28 cellular contexts compared by ENCODE assay signal in the genomic region with DNA sequence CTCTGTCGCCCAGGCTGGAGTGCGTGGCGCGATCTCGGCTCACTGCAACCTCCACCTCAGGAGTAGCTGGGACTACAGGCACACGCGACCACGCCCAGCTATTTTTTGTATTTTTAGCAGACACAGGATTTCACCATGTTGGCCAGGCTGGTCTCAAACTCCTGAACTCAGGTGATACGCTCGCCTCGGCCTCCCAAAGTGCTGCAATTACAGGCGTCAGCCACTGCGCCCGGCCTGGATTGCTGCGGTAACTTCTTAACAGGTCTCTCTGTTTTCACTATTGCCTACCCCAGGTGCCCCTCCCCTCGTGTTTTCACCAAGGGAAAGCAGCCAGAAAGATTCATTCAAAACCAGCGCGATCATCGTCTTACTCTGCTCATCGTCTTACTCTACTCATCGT.
"Had no signal": no experiment of that assay in that cellular context is flagged by ENCODE, and none has a peak within 500 bp of the region (broad histone marks: within the 10 kb centered on the region; RNA-seq: fewer than 3 reads in every experiment).

No MANE protein-coding gene starts in this region.

- H3K36me3 Mint-ChIP-seq: activated naive CD8-positive, alpha-beta T cell treated with anti-CD3 and anti-CD28 coated beads for 36 hours had no signal

- H3K4me3 Mint-ChIP-seq: activated CD4-positive, alpha-beta T cell treated with anti-CD3 and anti-CD28 coated beads, Interleukin-2, amount 10 ng/mL, durations not matched to agents 24 days and 14 days; activated CD8-positive, alpha-beta T cell treated with anti-CD3 and anti-CD28 coated beads for 36 hours; activated naive CD8-positive, alpha-beta T cell treated with anti-CD3 and anti-CD28 coated beads for 36 hours; activated T-cell treated with anti-CD3 and anti-CD28 coated beads, Interleukin-2, amount 50 U/mL, for 72 hours; activated T-helper 17 cell treated with anti-CD3 and anti-CD28 coated beads, Interleukin-2, amount 50 U/mL, for 72 hours had no signal

- H3K4me2 ChIP-seq: KMS-11 had no signal

- DNase-seq: activated CD4-positive, alpha-beta T cell treated with anti-CD3 and anti-CD28 coated beads, Interleukin-2, amount 10 ng/mL, durations not matched to agents 24 days and 14 days; activated CD4-positive, alpha-beta T cell treated with anti-CD3 and anti-CD28 coated beads, Interleukin-2, amount 50 U/mL, for 4 hours; activated CD8-positive, alpha-beta T cell treated with anti-CD3 and anti-CD28 coated beads for 36 hours; activated effector memory CD4-positive, alpha-beta T cell treated with anti-CD3 and anti-CD28 coated beads, Interleukin-2, amount 50 U/mL, for 16 hours; activated naive CD4-positive, alpha-beta T cell; activated naive CD4-positive, alpha-beta T cell treated with anti-CD3 and anti-CD28 coated beads, Interleukin-2, amount 50 U/mL, for 16 hours; activated naive CD8-positive, alpha-beta T cell treated with anti-CD3 and anti-CD28 coated beads for 36 hours; activated T-cell treated with anti-CD3 and anti-CD28 coated beads, Interleukin-2, amount 50 U/mL, for 1 hour; activated T-cell treated with anti-CD3 and anti-CD28 coated beads, Interleukin-2, amount 50 U/mL, for 72 hours; amniotic stem cell; aorta; brain microvascular endothelial cell; NCI-H1092 treated with DMSO at 0.1 percent for 48 hours; NCI-H1417; NCI-H146; NCI-H187; NCI-H2081; NCI-H510A; NCI-H526; NCI-H748 treated with DMSO at 0.1 percent for 48 hours; SHP77; SJCRH30; T1000; WERI-Rb-1 had no signal

- H3K9ac ChIP-seq: KMS-11 had no signal

- H3K27ac ChIP-seq: brain microvascular endothelial cell, cardiac muscle cell, KMS-11, SJCRH30, SK-N-MC, WERI-Rb-1 had no signal

- H3K9me3 Mint-ChIP-seq: activated CD4-positive, alpha-beta T cell treated with anti-CD3 and anti-CD28 coated beads, Interleukin-2, amount 10 ng/mL, durations not matched to agents 24 days and 14 days; activated CD8-positive, alpha-beta T cell treated with anti-CD3 and anti-CD28 coated beads for 36 hours; activated naive CD8-positive, alpha-beta T cell treated with anti-CD3 and anti-CD28 coated beads for 36 hours; activated T-cell treated with anti-CD3 and anti-CD28 coated beads, Interleukin-2, amount 50 U/mL, for 72 hours; activated T-helper 17 cell treated with anti-CD3 and anti-CD28 coated beads, Interleukin-2, amount 50 U/mL, for 72 hours had no signal

- H3K27ac Mint-ChIP-seq: activated CD4-positive, alpha-beta T cell treated with anti-CD3 and anti-CD28 coated beads, Interleukin-2, amount 10 ng/mL, durations not matched to agents 24 days and 14 days; activated CD8-positive, alpha-beta T cell treated with anti-CD3 and anti-CD28 coated beads for 36 hours; activated naive CD8-positive, alpha-beta T cell treated with anti-CD3 and anti-CD28 coated beads for 36 hours; activated T-cell treated with anti-CD3 and anti-CD28 coated beads, Interleukin-2, amount 50 U/mL, for 72 hours; activated T-helper 17 cell treated with anti-CD3 and anti-CD28 coated beads, Interleukin-2, amount 50 U/mL, for 72 hours had no signal

- H3K36me3 ChIP-seq: SJCRH30 had no signal

- H3K4me3 ChIP-seq: cardiac muscle cell, SJCRH30, SK-N-MC had no signal

- H3K27me3 Mint-ChIP-seq: activated CD8-positive, alpha-beta T cell treated with anti-CD3 and anti-CD28 coated beads for 36 hours had no signal

- H3K27me3 ChIP-seq: brain microvascular endothelial cell, cardiac muscle cell, SJCRH30 had no signal

- H3K4me1 ChIP-seq: SJCRH30 had no signal

- H3K4me1 Mint-ChIP-seq: activated CD4-positive, alpha-beta T cell treated with anti-CD3 and anti-CD28 coated beads, Interleukin-2, amount 10 ng/mL, durations not matched to agents 24 days and 14 days; activated naive CD8-positive, alpha-beta T cell treated with anti-CD3 and anti-CD28 coated beads for 36 hours; activated T-helper 17 cell treated with anti-CD3 and anti-CD28 coated beads, Interleukin-2, amount 50 U/mL, for 72 hours had no signal

- H3K9me3 ChIP-seq: SJCRH30 had no signal
